ENCODE assay signal across 1 cellular context in the genomic region with DNA sequence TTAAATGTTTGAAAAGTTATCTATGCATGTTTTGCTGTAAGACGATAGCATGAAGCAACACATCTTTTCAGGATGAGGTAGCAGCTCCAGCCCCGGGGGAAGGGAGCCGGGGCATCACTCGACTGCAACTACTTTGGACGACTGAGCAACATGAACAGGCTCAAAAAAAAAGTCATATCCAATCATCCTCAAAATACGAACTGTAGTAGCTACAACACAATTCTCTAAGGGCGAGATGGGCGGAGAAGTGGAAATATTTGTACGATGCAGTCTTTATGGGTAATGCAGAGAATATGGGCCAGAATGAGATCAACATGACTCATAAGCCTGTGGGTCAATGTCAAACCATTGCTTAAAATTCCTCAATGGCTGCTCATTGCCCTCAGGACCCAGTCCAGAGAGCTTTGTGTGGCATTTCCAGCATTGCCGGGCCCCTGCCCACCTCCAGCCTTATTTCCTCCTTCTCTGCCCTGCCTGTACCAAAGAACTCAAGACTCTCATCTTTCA.
A peak's percentile ranks its signal among the peaks of the same experiment; 100 is the strongest.
TF ChIP-seq lines count a peak whose summit lies in the region.

No MANE protein-coding gene starts in this region.

TF ChIP-seq in GM12878, 131 proteins besides CTCF, POLR2A, EP300 and RAD21:
- TF ChIP-seq SIN3A (IDR thresholded peaks at IDR 0.05; ENCODE audit: low read depth, low read length) = no peak
- TF ChIP-seq, protein P1, sequence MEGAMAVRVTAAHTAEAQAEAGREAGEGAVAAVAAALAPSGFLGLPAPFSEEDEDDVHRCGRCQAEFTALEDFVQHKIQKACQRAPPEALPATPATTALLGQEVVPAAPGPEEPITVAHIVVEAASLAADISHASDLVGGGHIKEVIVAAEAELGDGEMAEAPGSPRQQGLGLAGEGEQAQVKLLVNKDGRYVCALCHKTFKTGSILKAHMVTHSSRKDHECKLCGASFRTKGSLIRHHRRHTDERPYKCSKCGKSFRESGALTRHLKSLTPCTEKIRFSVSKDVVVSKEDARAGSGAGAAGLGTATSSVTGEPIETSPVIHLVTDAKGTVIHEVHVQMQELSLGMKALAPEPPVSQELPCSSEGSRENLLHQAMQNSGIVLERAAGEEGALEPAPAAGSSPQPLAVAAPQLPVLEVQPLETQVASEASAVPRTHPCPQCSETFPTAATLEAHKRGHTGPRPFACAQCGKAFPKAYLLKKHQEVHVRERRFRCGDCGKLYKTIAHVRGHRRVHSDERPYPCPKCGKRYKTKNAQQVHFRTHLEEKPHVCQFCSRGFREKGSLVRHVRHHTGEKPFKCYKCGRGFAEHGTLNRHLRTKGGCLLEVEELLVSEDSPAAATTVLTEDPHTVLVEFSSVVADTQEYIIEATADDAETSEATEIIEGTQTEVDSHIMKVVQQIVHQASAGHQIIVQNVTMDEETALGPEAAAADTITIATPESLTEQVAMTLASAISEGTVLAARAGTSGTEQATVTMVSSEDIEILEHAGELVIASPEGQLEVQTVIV (IDR thresholded peaks at IDR 0.05; ENCODE audit: borderline replicate concordance, partially characterized antibody) = no peak
- TF ChIP-seq, protein P2, sequence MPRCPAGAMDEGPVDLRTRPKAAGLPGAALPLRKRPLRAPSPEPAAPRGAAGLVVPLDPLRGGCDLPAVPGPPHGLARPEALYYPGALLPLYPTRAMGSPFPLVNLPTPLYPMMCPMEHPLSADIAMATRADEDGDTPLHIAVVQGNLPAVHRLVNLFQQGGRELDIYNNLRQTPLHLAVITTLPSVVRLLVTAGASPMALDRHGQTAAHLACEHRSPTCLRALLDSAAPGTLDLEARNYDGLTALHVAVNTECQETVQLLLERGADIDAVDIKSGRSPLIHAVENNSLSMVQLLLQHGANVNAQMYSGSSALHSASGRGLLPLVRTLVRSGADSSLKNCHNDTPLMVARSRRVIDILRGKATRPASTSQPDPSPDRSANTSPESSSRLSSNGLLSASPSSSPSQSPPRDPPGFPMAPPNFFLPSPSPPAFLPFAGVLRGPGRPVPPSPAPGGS (IDR thresholded peaks at IDR 0.05; ENCODE audit: borderline replicate concordance, insufficient read depth, low read depth, low read length, poor library complexity, severe bottlenecking) = peak; percentile 64
- TF ChIP-seq, protein P3, sequence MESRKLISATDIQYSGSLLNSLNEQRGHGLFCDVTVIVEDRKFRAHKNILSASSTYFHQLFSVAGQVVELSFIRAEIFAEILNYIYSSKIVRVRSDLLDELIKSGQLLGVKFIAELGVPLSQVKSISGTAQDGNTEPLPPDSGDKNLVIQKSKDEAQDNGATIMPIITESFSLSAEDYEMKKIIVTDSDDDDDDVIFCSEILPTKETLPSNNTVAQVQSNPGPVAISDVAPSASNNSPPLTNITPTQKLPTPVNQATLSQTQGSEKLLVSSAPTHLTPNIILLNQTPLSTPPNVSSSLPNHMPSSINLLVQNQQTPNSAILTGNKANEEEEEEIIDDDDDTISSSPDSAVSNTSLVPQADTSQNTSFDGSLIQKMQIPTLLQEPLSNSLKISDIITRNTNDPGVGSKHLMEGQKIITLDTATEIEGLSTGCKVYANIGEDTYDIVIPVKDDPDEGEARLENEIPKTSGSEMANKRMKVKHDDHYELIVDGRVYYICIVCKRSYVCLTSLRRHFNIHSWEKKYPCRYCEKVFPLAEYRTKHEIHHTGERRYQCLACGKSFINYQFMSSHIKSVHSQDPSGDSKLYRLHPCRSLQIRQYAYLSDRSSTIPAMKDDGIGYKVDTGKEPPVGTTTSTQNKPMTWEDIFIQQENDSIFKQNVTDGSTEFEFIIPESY (IDR thresholded peaks at IDR 0.05) = no peak
TF ChIP-seq in GM12878: peak in this region for 1.
